11 cellular contexts compared by ENCODE assay signal in genomic region chr10:86104156-86104555, GRCh38.
A peak's percentile ranks its signal among the peaks of the same experiment; 100 is the strongest.
DNase-seq lines count a peak whose midpoint lies in the region; ATAC-seq and TF ChIP-seq lines count a peak whose summit lies in the region.
"Had no signal": no experiment of that assay in that cellular context is flagged by ENCODE, and none has a peak within 500 bp of the region (broad histone marks: within the 10 kb centered on the region; RNA-seq: fewer than 3 reads in every experiment).

No MANE protein-coding gene starts in this region.

- DNase-seq in cardiac septum (ENCODE audit: low spot score) (peak; percentile 47), left cardiac atrium (no peak), islet precursor cell (peak; percentile 35), spleen (peak; percentile 47)
- DNase-seq: Calu3, GOT3, IMR-90 had no signal

- no peaks in the 10 kb centered on the region for H3K4me1 ChIP-seq in spleen
- H3K4me1 ChIP-seq: BLaER1 treated with 17β-estradiol and CSF1 and Interleukin-3, amounts not matched to agents 10 nM and 100 nM had no signal

- no peak overlapping the region for H3K27ac ChIP-seq in spleen
- H3K27ac ChIP-seq: BLaER1 treated with 17β-estradiol and CSF1 and Interleukin-3, amounts not matched to agents 10 nM and 100 nM had no signal

- ATAC-seq in left cardiac atrium = no peak
- no peak for ATAC-seq in GM19452 (IDR thresholded peaks at IDR 0.05; ENCODE audit: unreplicated experiment)
- no peak for ATAC-seq in GM21360 (IDR thresholded peaks at IDR 0.05; ENCODE audit: unreplicated experiment)
- ATAC-seq: CD8-positive, alpha-beta T cell had no signal

- no peaks in the 10 kb centered on the region for H3K36me3 ChIP-seq in spleen
- H3K36me3 ChIP-seq: BLaER1 treated with 17β-estradiol and CSF1 and Interleukin-3, amounts not matched to agents 10 nM and 100 nM had no signal

- H3K27me3 ChIP-seq in spleen (replicated peaks in 1 of 7) = peaks cover 0 to 5% (median 0%) of the 10 kb centered on the region in 7 donors
- H3K27me3 ChIP-seq: BLaER1 treated with 17β-estradiol and CSF1 and Interleukin-3, amounts not matched to agents 10 nM and 100 nM had no signal

- TF ChIP-seq CTCF in spleen (IDR thresholded peaks at IDR 0.05 in 8 of 11, conservative IDR thresholded peaks at IDR 0.05 in 3 of 11) = no peak

- intact Hi-C loops in cardiac septum (cut with DNase I) = loop anchor here (5.0 kb wide), 1 partner anchor 263 kb away; the partner anchor contains the start of gene GRID1
- intact Hi-C loops in left cardiac atrium (cut with DNase I) = no loop called here
- intact Hi-C loops in spleen (cut with DNase I; ENCODE audit: low total_unique reads) = no loop called here

- H3K4me3 ChIP-seq in spleen = no peak overlapping the region
- H3K4me3 ChIP-seq: BLaER1 treated with 17β-estradiol and CSF1 and Interleukin-3, amounts not matched to agents 10 nM and 100 nM had no signal

- no peaks in the 10 kb centered on the region for H3K9me3 ChIP-seq in spleen

- WGBS in spleen, 5 donors = 56 to 69% (median 61%) methylated on average over 2 to 5 of the region's 5 CpGs

- TF ChIP-seq POLR2A in spleen (IDR thresholded peaks at IDR 0.05) = no peak
